10 cellular contexts compared by ENCODE assay signal in the genomic region with DNA sequence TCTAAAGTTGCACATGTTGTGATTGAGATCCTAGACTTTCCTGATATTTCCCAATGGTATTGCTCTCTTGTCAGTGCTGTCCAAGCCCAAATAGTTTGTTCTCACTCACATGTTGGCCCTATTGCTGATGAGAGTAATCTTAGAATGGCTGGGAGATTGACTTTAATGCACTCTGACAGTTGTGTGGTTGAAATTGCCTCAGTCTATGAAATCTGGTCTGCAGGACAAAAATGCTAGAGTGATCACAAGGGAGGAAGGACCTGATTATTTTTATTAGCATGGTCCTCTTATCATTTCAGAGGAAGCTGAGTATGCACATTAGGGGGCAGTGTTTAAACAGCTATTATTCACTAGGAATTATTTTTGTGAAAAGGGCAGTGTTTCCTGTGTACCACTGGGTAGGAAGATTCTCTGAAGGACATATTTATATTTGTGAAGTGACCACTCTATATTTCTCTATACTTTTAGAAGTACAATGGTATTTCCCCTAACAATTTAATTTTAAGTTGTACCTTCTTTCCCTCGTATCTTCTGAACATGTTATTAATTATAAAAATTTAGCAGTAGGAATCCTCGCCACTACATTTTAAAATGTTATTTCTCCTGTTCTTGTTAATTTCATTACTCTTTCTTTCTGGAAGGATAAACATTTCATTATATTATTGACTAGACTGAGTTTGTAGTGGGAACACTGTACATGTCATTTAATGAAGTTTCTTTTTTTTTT.
A peak's percentile ranks its signal among the peaks of the same experiment; 100 is the strongest.
DNase-seq lines count a peak whose midpoint lies in the region; ATAC-seq and TF ChIP-seq lines count a peak whose summit lies in the region.
"Had no signal": no experiment of that assay in that cellular context is flagged by ENCODE, and none has a peak within 500 bp of the region (broad histone marks: within the 10 kb centered on the region; RNA-seq: fewer than 3 reads in every experiment).

No MANE protein-coding gene starts in this region.

- TF ChIP-seq CTCF in WERI-Rb-1 (IDR thresholded peaks at IDR 0.05; ENCODE audit: low read depth, low read length) (0 out of 2 replicates have a peak, but pooled peaks have one; percentile 11), kidney epithelial cell (IDR thresholded peaks at IDR 0.05; ENCODE audit: insufficient read depth, low read length, poor library complexity, severe bottlenecking) (peak; percentile 51)

- no peak overlapping the region for H3K27ac Mint-ChIP-seq in T-cell
- H3K27ac Mint-ChIP-seq: activated naive CD4-positive, alpha-beta T cell treated with anti-CD3 and anti-CD28 coated beads, Interleukin-2, amount 50 U/mL, for 24 hours; memory B cell had no signal

- no peaks in the 10 kb centered on the region for H3K9me3 ChIP-seq in WERI-Rb-1 (ENCODE audit: severe bottlenecking)

- peaks cover 0 to 4% of the 10 kb centered on the region in 2 donors for H3K27me3 Mint-ChIP-seq in T-cell
- H3K27me3 Mint-ChIP-seq: activated naive CD4-positive, alpha-beta T cell treated with anti-CD3 and anti-CD28 coated beads, Interleukin-2, amount 50 U/mL, for 24 hours had no signal

- H3K9me3 Mint-ChIP-seq in T-cell, result no peaks in the 10 kb centered on the region
- H3K9me3 Mint-ChIP-seq: activated naive CD4-positive, alpha-beta T cell treated with anti-CD3 and anti-CD28 coated beads, Interleukin-2, amount 50 U/mL, for 24 hours; memory B cell had no signal

- no peak overlapping the region for H3K4me3 ChIP-seq in WERI-Rb-1 (ENCODE audit: low read depth, low read length)
- no peak overlapping the region for H3K4me3 ChIP-seq in kidney epithelial cell (ENCODE audit: low read depth, low read length)

- DNase-seq in AG08395 (ENCODE audit: low spot score) (peak; percentile 62), HCEC 1CT (peak; percentile 80), WERI-Rb-1 (no peak), kidney epithelial cell (ENCODE audit: low read depth) (no peak), AML-193 (lab: John Stamatoyannopoulos, UW) (no peak), GM19240 (ENCODE audit: insufficient read length, low spot score) (no peak), T-cell (no peak), occipital lobe (lab: John Stamatoyannopoulos, UW) (no peak)

- no peaks in the 10 kb centered on the region for H3K4me1 Mint-ChIP-seq in T-cell
- H3K4me1 Mint-ChIP-seq: activated naive CD4-positive, alpha-beta T cell treated with anti-CD3 and anti-CD28 coated beads, Interleukin-2, amount 50 U/mL, for 24 hours; memory B cell had no signal

- H3K36me3 ChIP-seq in WERI-Rb-1, result no peaks in the 10 kb centered on the region
- H3K36me3 ChIP-seq in kidney epithelial cell (ENCODE audit: control insufficient read depth, insufficient read depth, low read length), result no peaks in the 10 kb centered on the region

- H3K27me3 ChIP-seq in WERI-Rb-1 (ENCODE audit: insufficient read depth, low read depth, severe bottlenecking), result no peaks in the 10 kb centered on the region
- no peaks in the 10 kb centered on the region for H3K27me3 ChIP-seq in kidney epithelial cell (ENCODE audit: control insufficient read depth, insufficient read depth, low read length)

- ATAC-seq in T-cell (replicated peaks in 1 of 4), result no peak

- no peaks in the 10 kb centered on the region for H3K36me3 Mint-ChIP-seq in T-cell
- H3K36me3 Mint-ChIP-seq: activated naive CD4-positive, alpha-beta T cell treated with anti-CD3 and anti-CD28 coated beads, Interleukin-2, amount 50 U/mL, for 24 hours; memory B cell had no signal

- POLR2A ChIA-PET in T-cell (lab: Charles Lee), result no interaction called here

- CTCF ChIA-PET in T-cell (lab: Charles Lee), result no interaction called here

- no peak overlapping the region for H3K4me3 Mint-ChIP-seq in T-cell
- H3K4me3 Mint-ChIP-seq: activated naive CD4-positive, alpha-beta T cell treated with anti-CD3 and anti-CD28 coated beads, Interleukin-2, amount 50 U/mL, for 24 hours; memory B cell had no signal

- H3K27ac ChIP-seq in WERI-Rb-1, result no peak overlapping the region

Comparison
In these comparisons a context has a peak if more than half of its experiments do, and no peak if none do; other contexts are left out.
1. DNase-seq: peak in AG08395 (single experiment) and HCEC 1CT (single experiment); none in WERI-Rb-1 (single experiment), kidney epithelial cell (single experiment), AML-193 (0 of 2), GM19240 (single experiment), T-cell (0 of 34) and occipital lobe (single experiment).